8 cellular contexts compared by ENCODE assay signal in genomic region chr13:28719656-28720055, GRCh38. TPM values are rescaled to one million over a fixed set of nuclear protein-coding genes. Genes with fewer than 3 reads are reported as not detected.
DNase-seq lines count a peak whose midpoint lies in the region; ATAC-seq and TF ChIP-seq lines count a peak whose summit lies in the region.

No MANE protein-coding gene starts in this region.

- H4K20me1 ChIP-seq in GM23248 (ENCODE audit: insufficient read depth) (no peaks in the 10 kb centered on the region), smooth muscle cell (ENCODE audit: low read depth) (no peaks in the 10 kb centered on the region)

- no peak overlapping the region for H3K27ac Mint-ChIP-seq in WTC11

- POLR2A ChIA-PET in WTC11 (lab: Charles Lee): interaction anchor here (0.9 kb wide), 1 partner anchor 238 kb away, joined by 3 read pairs; no protein-coding TSS in a partner anchor

- H3K9me2 ChIP-seq in GM23248 (ENCODE audit: insufficient read depth): no peaks in the 10 kb centered on the region

- H3K79me2 ChIP-seq in GM23248 (ENCODE audit: insufficient read depth): no peaks in the 10 kb centered on the region
- peaks cover 24% of the 10 kb centered on the region for H3K79me2 ChIP-seq in smooth muscle cell (ENCODE audit: low read depth)

- no peaks in the 10 kb centered on the region for H3K36me3 Mint-ChIP-seq in WTC11

- H3K4me1 ChIP-seq in GM23248 (ENCODE audit: insufficient read depth): peaks cover 24% of the 10 kb centered on the region
- peaks cover 9% of the 10 kb centered on the region for H3K4me1 ChIP-seq in smooth muscle cell (ENCODE audit: low read depth)

- in situ Hi-C loops in GM23248 (cut with MboI): no loop called here

- H3K4me3 ChIP-seq in GM23248 (peak overlapping the region; percentile 76), fibroblast of villous mesenchyme (ENCODE audit: low read depth, low read length) (peak overlapping the region; percentile 58), smooth muscle cell (peak overlapping the region; percentile 64)

- no peaks in the 10 kb centered on the region for H3K9me3 Mint-ChIP-seq in WTC11

- CTCF ChIA-PET in WTC11 (lab: Charles Lee): interaction anchor here (3.6 kb wide), 1 partner anchor 77 kb away, joined by 16 read pairs; no protein-coding TSS in a partner anchor

- H3K9me3 ChIP-seq in GM23248 (ENCODE audit: low read depth) (no peaks in the 10 kb centered on the region), smooth muscle cell (replicated peaks; ENCODE audit: low read depth) (no peaks in the 10 kb centered on the region)

- peak overlapping the region; percentile 98 for H3K4me3 Mint-ChIP-seq in WTC11

- peaks cover 33% of the 10 kb centered on the region for H3F3A ChIP-seq in GM23248 (ENCODE audit: insufficient read depth)
- H3F3A ChIP-seq in smooth muscle cell (ENCODE audit: low read depth): peaks cover 16% of the 10 kb centered on the region

- no peak for ATAC-seq in WTC11
- ATAC-seq in HG03045 (IDR thresholded peaks at IDR 0.05; ENCODE audit: unreplicated experiment): no peak
- no peak for ATAC-seq in GM21447 (IDR thresholded peaks at IDR 0.05; ENCODE audit: unreplicated experiment)

- H3K9ac ChIP-seq in GM23248: peak overlapping the region; percentile 70
- H3K9ac ChIP-seq in smooth muscle cell (ENCODE audit: low read depth): peak overlapping the region; percentile 98

- peak overlapping the region; percentile 87 for H3K27ac ChIP-seq in GM23248
- H3K27ac ChIP-seq in smooth muscle cell (ENCODE audit: low read depth): peak overlapping the region; percentile 100

- DNase-seq in GM23248 (peak; percentile 76), WTC11 (ENCODE audit: low spot score) (no peak), fibroblast of villous mesenchyme (ENCODE audit: low read depth) (peak; percentile 91), smooth muscle cell (lab: John Stamatoyannopoulos, UW; ENCODE audit: unreplicated experiment) (no peak), islet precursor cell (no peak), germinal center (ENCODE audit: low spot score) (no peak)

- H3K27me3 Mint-ChIP-seq in WTC11 (ENCODE audit: low read depth): peaks cover 39% of the 10 kb centered on the region

- H2AFZ ChIP-seq in GM23248 (peak overlapping the region; percentile 85), smooth muscle cell (ENCODE audit: low read depth) (peak overlapping the region; percentile 71)

- no peaks in the 10 kb centered on the region for H3K27me3 ChIP-seq in GM23248 (replicated peaks; ENCODE audit: insufficient read depth)
- no peaks in the 10 kb centered on the region for H3K27me3 ChIP-seq in smooth muscle cell (ENCODE audit: low read depth)

- H3K36me3 ChIP-seq in GM23248 (ENCODE audit: low read depth) (no peaks in the 10 kb centered on the region), smooth muscle cell (ENCODE audit: low read depth) (no peaks in the 10 kb centered on the region)

- 24 to 35% methylated on average over 6 of the region's 6 CpGs for WGBS in GM23248 (ENCODE audit: low coverage in 1 of 2, low lambda C conversion rate in 2 of 2, missing lambda C conversion rate in 2 of 2), 2 experiments
- WGBS in smooth muscle cell (ENCODE audit: low lambda C conversion rate): 3% methylated on average over 6 of the region's 6 CpGs

- H3K4me2 ChIP-seq in GM23248 (ENCODE audit: unreplicated experiment) (peak overlapping the region; percentile 87), smooth muscle cell (peak overlapping the region; percentile 91)

- peaks cover 11% of the 10 kb centered on the region for H3K4me1 Mint-ChIP-seq in WTC11

- TF ChIP-seq CTCF in WTC11 (IDR thresholded peaks at IDR 0.05) (no peak), fibroblast of villous mesenchyme (IDR thresholded peaks at IDR 0.05; ENCODE audit: insufficient read depth, low read depth, low read length) (no peak), smooth muscle cell (IDR thresholded peaks at IDR 0.05; ENCODE audit: borderline replicate concordance, insufficient read depth, poor library complexity, severe bottlenecking) (no peak)

TF ChIP-seq in WTC11, 78 proteins besides CTCF, POLR2A, EP300 and RAD21:
- no peak for TF ChIP-seq MAX (CRISPR knock-in tag; IDR thresholded peaks at IDR 0.05)
- no peak for TF ChIP-seq ZNF219 (CRISPR knock-in tag; IDR thresholded peaks at IDR 0.05; ENCODE audit: borderline replicate concordance)
- no peak for TF ChIP-seq IRF1 (CRISPR knock-in tag; IDR thresholded peaks at IDR 0.05)
- no peak for TF ChIP-seq SMAD4 (CRISPR knock-in tag; IDR thresholded peaks at IDR 0.05)
- TF ChIP-seq CREB1 (CRISPR knock-in tag; IDR thresholded peaks at IDR 0.05): no peak

RNA-seq across cellular contexts. Expression of gene SLC46A3, which starts 0.9 kb away (rescaled TPM):
- 3.4 and 5.1 TPM in 2 replicates for total RNA-seq in GM23248 (2014; rRNA removed; shearing (Covaris generic))
- polyA plus RNA-seq in GM23248 (2016; fragmentation: Nextera tagmentation; extraction: Ambion mirVana) (4.2 and 4.6 TPM in 2 replicates), smooth muscle cell (8.8 and 11.2 TPM in 2 replicates)
- total RNA-seq in WTC11 (2021) (0.39 to 0.79 TPM (median 0.55 TPM) in 3 replicates), fibroblast of villous mesenchyme (2.9 and 4.7 TPM in 2 replicates), smooth muscle cell (19.1 and 20.2 TPM in 2 replicates)

Comparison
In these comparisons a context has a peak if more than half of its experiments do, and no peak if none do; other contexts are left out.
1. DNase-seq: peak in GM23248 (single experiment) and fibroblast of villous mesenchyme (single experiment); none in WTC11 (single experiment), smooth muscle cell (single experiment), islet precursor cell (single experiment) and germinal center (single experiment).
2. Peak in every context shown above with its lines, with median percentiles within 50 percentile points of each other: H3K4me3 ChIP-seq.